ENCODE assay signal across 1 cellular context in genomic region chr9:136671646-136672430, GRCh38.
A peak's percentile ranks its signal among the peaks of the same experiment; 100 is the strongest.
TF ChIP-seq lines count a peak whose summit lies in the region.

No MANE protein-coding gene starts in this region.

TF ChIP-seq in K562, 482 proteins besides CTCF, POLR2A, EP300 and RAD21 (continues in another document):
- TF ChIP-seq ZNF232 (CRISPR knock-in tag; IDR thresholded peaks at IDR 0.05) (no peak), ZNF589 (CRISPR knock-in tag; IDR thresholded peaks at IDR 0.05; ENCODE audit: low read depth) (no peak), CCNT2 (IDR thresholded peaks at IDR 0.05; ENCODE audit: borderline replicate concordance, extremely low read depth, insufficient read length, low read depth, low read length) (peak; percentile 45), BCLAF1 (IDR thresholded peaks at IDR 0.05; ENCODE audit: borderline replicate concordance in 1 of 2, control insufficient read depth in 1 of 2, low read depth in 2 of 2, low read length in 1 of 2) (no peak), RBM22 (IDR thresholded peaks at IDR 0.05; ENCODE audit: low read depth, low read length, poor library complexity, severe bottlenecking) (peak; percentile 94), ZNF785 (CRISPR knock-in tag; IDR thresholded peaks at IDR 0.05) (no peak), RERE (CRISPR knock-in tag; IDR thresholded peaks at IDR 0.05; ENCODE audit: borderline replicate concordance) (no peak), ZNF444 (CRISPR knock-in tag; IDR thresholded peaks at IDR 0.05) (no peak), ETV1 (tag; conservative IDR thresholded peaks at IDR 0.05; ENCODE audit: low read depth) (no peak), FOXP1 (CRISPR knock-in tag; IDR thresholded peaks at IDR 0.05) (no peak), MTA1 (IDR thresholded peaks at IDR 0.05; ENCODE audit: borderline replicate concordance) (no peak), USF1 (CRISPR knock-in tag; IDR thresholded peaks at IDR 0.05) (no peak), MXD1 (CRISPR knock-in tag; IDR thresholded peaks at IDR 0.05; ENCODE audit: borderline replicate concordance, poor library complexity, severe bottlenecking) (no peak), THRA (IDR thresholded peaks at IDR 0.05) (no peak), FOS (IDR thresholded peaks at IDR 0.05; ENCODE audit: extremely low read depth, insufficient read length) (no peak), ZNF655 (CRISPR knock-in tag; IDR thresholded peaks at IDR 0.05) (peak; percentile 48; the same call in 1 of the 2 replicates), ZNF224 (CRISPR knock-in tag; IDR thresholded peaks at IDR 0.05) (no peak), RAD51 (IDR thresholded peaks at IDR 0.05; ENCODE audit: borderline replicate concordance, low read depth) (no peak), CHCHD3 (CRISPR knock-in tag; IDR thresholded peaks at IDR 0.05) (no peak), RB1 (IDR thresholded peaks at IDR 0.05; ENCODE audit: low read depth) (no peak), PBX2 (CRISPR knock-in tag; IDR thresholded peaks at IDR 0.05; ENCODE audit: low read depth) (no peak), PBX2 (tag; conservative IDR thresholded peaks at IDR 0.05; ENCODE audit: low read depth) (no peak), SMARCA4 (IDR thresholded peaks at IDR 0.05) (no peak), FOXK1 (CRISPR knock-in tag; IDR thresholded peaks at IDR 0.05; ENCODE audit: borderline replicate concordance) (no peak), ZBTB8A (IDR thresholded peaks at IDR 0.05; ENCODE audit: partially characterized antibody) (no peak), MITF (IDR thresholded peaks at IDR 0.05) (no peak), KDM1A (IDR thresholded peaks at IDR 0.05) (no peak), ZKSCAN8 (CRISPR knock-in tag; IDR thresholded peaks at IDR 0.05) (no peak), TRIM24 (IDR thresholded peaks at IDR 0.05) (no peak), SUPT5H (IDR thresholded peaks at IDR 0.05) (peak; percentile 69), CHD4 (IDR thresholded peaks at IDR 0.05; ENCODE audit: insufficient read depth, insufficient replicate concordance, low read depth, low read length, poor library complexity, severe bottlenecking) (no peak), COPS2 (conservative IDR thresholded peaks at IDR 0.05) (no peak), HLTF (IDR thresholded peaks at IDR 0.05) (no peak), SAFB (IDR thresholded peaks at IDR 0.05; ENCODE audit: borderline replicate concordance, low read depth, low read length) (peak; percentile 22; the same call in 1 of the 2 replicates), HNRNPUL1 (IDR thresholded peaks at IDR 0.05; ENCODE audit: low read length) (0 out of 2 replicates have a peak, but pooled peaks have one; percentile 66), FOXP4 (CRISPR knock-in tag; IDR thresholded peaks at IDR 0.05; ENCODE audit: borderline replicate concordance) (no peak), RNF2 (IDR thresholded peaks at IDR 0.05) (no peak), RBM25 (IDR thresholded peaks at IDR 0.05; ENCODE audit: low read depth, low read length, severe bottlenecking) (no peak), EP400 (IDR thresholded peaks at IDR 0.05) (no peak), ZNF121 (CRISPR knock-in tag; conservative IDR thresholded peaks at IDR 0.05) (no peak), ZFP91 (CRISPR knock-in tag; IDR thresholded peaks at IDR 0.05) (no peak), PTBP1 (IDR thresholded peaks at IDR 0.05; ENCODE audit: low read depth, low read length) (peak; percentile 59; the same call in 1 of the 2 replicates), CCAR2 (IDR thresholded peaks at IDR 0.05; ENCODE audit: low read depth, low read length) (no peak)
